ENCODE assay signal across 18 cellular contexts in genomic region chr20:62935204-62935967, GRCh38. TPM values are rescaled to one million over a fixed set of nuclear protein-coding genes. Genes with fewer than 3 reads are reported as not detected.
DNase-seq lines count a peak whose midpoint lies in the region; ATAC-seq and TF ChIP-seq lines count a peak whose summit lies in the region.
"Had no signal": no experiment of that assay in that cellular context is flagged by ENCODE, and none has a peak within 500 bp of the region (broad histone marks: within the 10 kb centered on the region; RNA-seq: fewer than 3 reads in every experiment).

No MANE protein-coding gene starts in this region.

- TF ChIP-seq CTCF in stomach (IDR thresholded peaks at IDR 0.05), result no peak

- H3K79me2 ChIP-seq in ACC112 (ENCODE audit: control insufficient read depth, insufficient read depth, low read length, unreplicated experiment), result peaks cover 94% of the 10 kb centered on the region

- in situ Hi-C loops in HAP-1 (cut with MboI; ENCODE audit: low sequenced_read_pairs), result no loop called here

- H3K4me3 ChIP-seq in ACC112 (ENCODE audit: low read depth, low read length), result peak overlapping the region; percentile 92
- peak overlapping the region; percentile 97; the same call in 1 of the 2 replicates for H3K4me3 ChIP-seq in HAP-1
- H3K4me3 ChIP-seq in SK-N-MC, result peak overlapping the region; percentile 85
- peak overlapping the region; percentile 97 for H3K4me3 ChIP-seq in iPS-18c (ENCODE audit: insufficient read depth, low read depth, low read length)
- H3K4me3 ChIP-seq in stomach, result peak overlapping the region in 2 of 4 donors; percentile 89 to 94

- no peak for TF ChIP-seq EP300 in stomach (IDR thresholded peaks at IDR 0.05)

- H3K36me3 ChIP-seq in ACC112 (ENCODE audit: insufficient read depth, low read length) (peaks cover 8% of the 10 kb centered on the region), HAP-1 (replicated peaks) (peaks cover 42% of the 10 kb centered on the region), SK-N-MC (ENCODE audit: insufficient read depth, low read length) (peaks cover 37% of the 10 kb centered on the region), stomach (peaks cover 0 to 23% (median 19%) of the 10 kb centered on the region in 4 donors)
- H3K36me3 ChIP-seq: ovary had no signal

- H2AFZ ChIP-seq in ACC112 (ENCODE audit: low read length, unreplicated experiment), result no peak overlapping the region

- 69 to 81% (median 75%) methylated on average over 12 of the region's 12 CpGs for WGBS in stomach, 5 donors

- H3K27me3 ChIP-seq in ACC112 (ENCODE audit: insufficient read depth, low read length) (no peaks in the 10 kb centered on the region), HAP-1 (ENCODE audit: low read depth) (no peaks in the 10 kb centered on the region), stomach (no peaks in the 10 kb centered on the region)
- H3K27me3 ChIP-seq: left lung, ovary had no signal

- ATAC-seq in activated CD4-positive, CD25-positive, alpha-beta regulatory T cell treated with anti-CD3 and anti-CD28 coated beads, Interleukin-2, amount 50 U/mL, for 24 hours, result no peak
- no peak for ATAC-seq in HG02623 (IDR thresholded peaks at IDR 0.05; ENCODE audit: unreplicated experiment)
- ATAC-seq: left lung had no signal

- no peak for DNase-seq in HAP-1 (ENCODE audit: low spot score in 2 of 2)
- no peak for DNase-seq in SK-N-MC (ENCODE audit: low read depth, low spot score)
- no peak for DNase-seq in amygdala (lab: John Stamatoyannopoulos, UW)
- DNase-seq in stomach, result no peak
- DNase-seq: activated naive CD4-positive, alpha-beta T cell treated with Interleukin-2 at 50 U/mL for 16 hours; hypothalamus; left lung; NCI-H1436; NCI-H774; stimulated activated CD4-positive, alpha-beta T cell treated with anti-CD3 and anti-CD28 coated beads, Interleukin-2, amount 100 ng/mL, for 48 hours had no signal

- H3K9me3 ChIP-seq in HAP-1, result no peaks in the 10 kb centered on the region
- H3K9me3 ChIP-seq in SK-N-MC (ENCODE audit: low read depth, low read length), result no peaks in the 10 kb centered on the region
- no peaks in the 10 kb centered on the region for H3K9me3 ChIP-seq in iPS-18c (ENCODE audit: control insufficient read depth, insufficient read depth, low read length)
- H3K9me3 ChIP-seq in stomach, result no peaks in the 10 kb centered on the region
- H3K9me3 ChIP-seq: left lung, ovary had no signal

- H3K9ac ChIP-seq in SK-N-MC (ENCODE audit: insufficient read length), result peak overlapping the region; percentile 45
- H3K9ac ChIP-seq: KMS-11 had no signal

- H3K4me1 ChIP-seq in ACC112 (ENCODE audit: control insufficient read depth, insufficient read depth, low read length, unreplicated experiment) (peaks cover 30% of the 10 kb centered on the region), HAP-1 (peaks cover 12% of the 10 kb centered on the region), stomach (peaks cover 26 to 76% (median 58%) of the 10 kb centered on the region in 4 donors)

- no peak for TF ChIP-seq POLR2A in stomach (IDR thresholded peaks at IDR 0.05)

- H3K27ac ChIP-seq in ACC112 (ENCODE audit: low read depth, low read length), result no peak overlapping the region
- H3K27ac ChIP-seq in SK-N-MC, result peak overlapping the region; percentile 34; the same call in 1 of the 2 replicates
- no peak overlapping the region for H3K27ac ChIP-seq in stomach
- H3K27ac ChIP-seq: HL-60, KMS-11, left lung, ovary had no signal

- intact Hi-C loops in stomach (cut with DNase I; ENCODE audit: low total_unique reads), result no loop called here

RNA-seq across cellular contexts. Expression of gene GID8, which starts 2.6 kb away (rescaled TPM):
- total RNA-seq in stomach, result 10 to 100 TPM; 12.3 to 39.3 (median 19.2) TPM
- polyA plus RNA-seq in stomach, result 10 to 100 TPM; 10.8 to 13.6 (median 12.5) TPM

RNA-seq across cellular contexts. Expression of gene DIDO1, which starts 9.1 kb away (rescaled TPM):
- 100 to 1,000 TPM in 1 of 5 donors, 10 to 100 TPM in 4; 56.0 to 117 (median 74.2) TPM for total RNA-seq in stomach
- polyA plus RNA-seq in stomach, result 10 to 100 TPM in 2 of 3 donors, 1 to 10 TPM in 1; 8.1 to 14.2 (median 14.1) TPM

RNA-seq across cellular contexts. Expression of gene SLC17A9, which starts 17.1 kb away (rescaled TPM):
- 10 to 100 TPM in 4 of 5 donors, 1 to 10 TPM in 1; 9.0 to 76.4 (median 18.7) TPM for total RNA-seq in stomach
- 1 to 10 TPM; 1.1 to 10.0 (median 5.8) TPM for polyA plus RNA-seq in stomach
- total RNA-seq: myocyte had no signal
